ENCODE assay signal across 15 cellular contexts in the genomic region with DNA sequence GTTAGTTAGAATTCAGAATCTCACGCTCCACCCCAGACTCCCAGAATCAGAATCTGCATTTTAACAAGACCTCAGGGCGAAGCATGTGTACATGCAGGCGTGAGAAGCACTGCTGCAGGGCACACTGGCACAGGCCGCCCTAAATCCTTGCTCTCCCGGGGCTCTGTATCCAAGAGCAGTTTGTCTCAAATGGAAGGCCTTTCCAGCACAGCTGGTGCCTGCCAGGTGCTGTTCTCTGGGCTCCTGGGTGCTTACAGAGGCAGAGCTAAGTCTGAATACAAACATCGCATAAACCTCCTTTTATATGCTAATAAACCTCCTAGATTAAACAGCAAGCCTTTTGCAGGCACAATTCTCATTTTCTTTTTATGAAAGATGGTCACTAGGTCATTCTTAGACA.
DNase-seq lines count a peak whose midpoint lies in the region; ATAC-seq and TF ChIP-seq lines count a peak whose summit lies in the region.
"Had no signal": no experiment of that assay in that cellular context is flagged by ENCODE, and none has a peak within 500 bp of the region (broad histone marks: within the 10 kb centered on the region; RNA-seq: fewer than 3 reads in every experiment).

No MANE protein-coding gene starts in this region.

- H3K27ac ChIP-seq in right atrium auricular region (peak overlapping the region; percentile 18 to 68), lower lobe of right lung (no peak overlapping the region)
- H3K27ac ChIP-seq: HL-60, SJSA1 had no signal

- intact Hi-C loops in lower lobe of right lung (cut with DNase I), result no loop called here

- ATAC-seq in GM21367 (IDR thresholded peaks at IDR 0.05; ENCODE audit: unreplicated experiment), result no peak
- no peak for ATAC-seq in lower lobe of right lung

- no peak for TF ChIP-seq CTCF in right atrium auricular region (IDR thresholded peaks at IDR 0.05)
- no peak for TF ChIP-seq CTCF in GM10266 (IDR thresholded peaks at IDR 0.05; ENCODE audit: control insufficient read depth, insufficient read depth, low read depth, missing control alignments)
- no peak for TF ChIP-seq CTCF in lower lobe of right lung (IDR thresholded peaks at IDR 0.05)

- H3K4me3 ChIP-seq in right atrium auricular region (no peak overlapping the region), lower lobe of right lung (no peak overlapping the region)
- H3K4me3 ChIP-seq: body of pancreas, SJSA1 had no signal

- DNase-seq in C1 segment of cervical spinal cord (lab: John Stamatoyannopoulos, UW), result peak in 8 of 14 donors; percentile 7 to 51 (median 36)
- DNase-seq in NCI-H774 (lab: John Stamatoyannopoulos, UW), result peak; percentile 37
- no peak for DNase-seq in right atrium auricular region (ENCODE audit: low spot score)
- DNase-seq in putamen (ENCODE audit: low spot score), result peak; percentile 24
- no peak for DNase-seq in GM10266 (ENCODE audit: extremely low spot score)
- no peak for DNase-seq in DMS79 treated with DMSO at 0.1 percent for 48 hours (lab: John Stamatoyannopoulos, UW)
- DNase-seq in lower lobe of right lung, result no peak
- DNase-seq: activated gamma-delta T cell; effector CD4-positive, alpha-beta T cell; NCI-H1930; small intestine had no signal

- peaks cover 0 to 27% of the 10 kb centered on the region in 2 donors for H3K4me1 ChIP-seq in right atrium auricular region
- H3K4me1 ChIP-seq in lower lobe of right lung, result peaks cover 18% of the 10 kb centered on the region

- H3K36me3 ChIP-seq in right atrium auricular region, result no peaks in the 10 kb centered on the region
- no peaks in the 10 kb centered on the region for H3K36me3 ChIP-seq in lower lobe of right lung
- H3K36me3 ChIP-seq: SJSA1 had no signal

- H3K9me3 ChIP-seq in right atrium auricular region (no peaks in the 10 kb centered on the region), lower lobe of right lung (no peaks in the 10 kb centered on the region)
- H3K9me3 ChIP-seq: body of pancreas, SJSA1 had no signal

- H3K27me3 ChIP-seq in right atrium auricular region (no peaks in the 10 kb centered on the region), lower lobe of right lung (ENCODE audit: low read depth) (no peaks in the 10 kb centered on the region)
- H3K27me3 ChIP-seq: body of pancreas, SJSA1 had no signal

Comparison
In these comparisons a context has a peak if more than half of its experiments do, and no peak if none do; other contexts are left out.
1. DNase-seq: peak in C1 segment of cervical spinal cord (8 of 14), NCI-H774 (single experiment) and putamen (single experiment); none in right atrium auricular region (single experiment), GM10266 (single experiment), DMS79 treated with DMSO at 0.1 percent for 48 hours (single experiment) and lower lobe of right lung (single experiment).